In the genomic region with DNA sequence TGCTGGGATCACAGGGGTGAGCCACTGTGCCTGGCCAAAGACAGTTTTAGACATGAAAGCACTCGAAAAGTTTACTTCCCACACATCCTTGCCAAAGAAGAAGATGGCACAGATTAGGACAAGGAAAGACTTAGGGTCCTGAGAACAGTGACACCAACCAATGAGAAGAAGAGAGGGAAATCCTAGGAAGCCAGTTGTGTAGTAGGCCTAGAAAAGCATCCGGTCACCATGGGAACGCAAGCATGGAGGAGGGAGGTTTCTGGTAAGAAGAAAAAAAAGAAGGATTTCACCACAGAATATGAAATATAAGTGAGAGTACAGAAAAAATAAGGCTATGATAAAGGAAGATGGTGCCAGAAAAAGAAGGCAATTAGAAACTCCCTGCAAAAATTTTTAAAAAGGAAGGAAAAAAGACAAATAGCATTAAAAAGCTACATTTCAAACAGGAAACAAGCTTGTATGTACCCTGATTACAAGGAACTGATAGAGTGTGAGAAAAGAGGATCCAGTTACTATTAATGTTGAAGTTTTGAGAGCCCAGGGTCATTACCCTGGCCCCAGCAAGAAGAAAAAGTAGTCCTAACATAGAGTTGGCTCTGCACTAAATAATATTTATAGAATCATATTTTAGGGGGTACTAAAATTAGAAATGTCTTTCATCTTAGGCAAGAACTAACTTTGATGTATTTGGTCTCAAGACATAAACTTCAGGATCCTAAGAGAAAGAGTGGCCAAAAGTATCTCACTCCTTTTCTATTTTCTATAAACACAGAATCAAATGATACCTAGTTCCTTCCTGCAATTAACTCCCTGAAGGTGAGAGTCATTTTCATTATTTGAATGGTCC, we compare ENCODE assay signal across 12 cellular contexts. TPM values are rescaled to one million over a fixed set of nuclear protein-coding genes. Genes with fewer than 3 reads are reported as not detected.
DNase-seq lines count a peak whose midpoint lies in the region; ATAC-seq, FAIRE-seq and TF ChIP-seq lines count a peak whose summit lies in the region.
"Had no signal": no experiment of that assay in that cellular context is flagged by ENCODE, and none has a peak within 500 bp of the region (broad histone marks: within the 10 kb centered on the region; RNA-seq: fewer than 3 reads in every experiment).

No MANE protein-coding gene starts in this region.

- no peak overlapping the region for H3K18ac ChIP-seq in trophoblast cell (ENCODE audit: low read length)

- no peak overlapping the region for H2BK120ac ChIP-seq in trophoblast cell (ENCODE audit: insufficient read depth, low read length, poor library complexity)

- in situ Hi-C loops in G401 (cut with HindIII; ENCODE audit: low sequenced_read_pairs) (no loop called here), GM12878 (cut with MboI) (no loop called here)

- peak overlapping the region; percentile 19 for H3K4me2 ChIP-seq in GM12878 (ENCODE audit: control insufficient read depth, insufficient read depth)
- H3K4me2 ChIP-seq in trophoblast cell (ENCODE audit: low read length): no peak overlapping the region

- H4K20me1 ChIP-seq in GM12878 (ENCODE audit: control insufficient read depth, insufficient read depth): no peaks in the 10 kb centered on the region

- TF ChIP-seq CTCF in GM12878 (IDR thresholded peaks at IDR 0.05 in 2 of 3, conservative IDR thresholded peaks at IDR 0.05 in 1 of 3; ENCODE audit: control insufficient read depth in 2 of 3, extremely low read depth in 1 of 3, insufficient read depth in 1 of 3, low read depth in 3 of 3, low read length in 3 of 3) (no peak), suprapubic skin (IDR thresholded peaks at IDR 0.05) (no peak)

- H3K14ac ChIP-seq in trophoblast cell (ENCODE audit: low read length): no peak overlapping the region

- H3K9me3 ChIP-seq in GM12878 (replicated peaks; ENCODE audit: control insufficient read depth, insufficient read depth, low read length) (no peaks in the 10 kb centered on the region), trophoblast cell (ENCODE audit: insufficient read depth, low read depth, low read length) (no peaks in the 10 kb centered on the region), suprapubic skin (no peaks in the 10 kb centered on the region)
- H3K9me3 ChIP-seq: upper lobe of left lung had no signal

- DNase-seq in G401 (ENCODE audit: low spot score) (peak; percentile 21), GM12878 (ENCODE audit: low read depth, low spot score) (no peak), trophoblast cell (no peak), SHP77 treated with DMSO at 0.1 percent for 48 hours (lab: John Stamatoyannopoulos, UW) (no peak), GM19240 (ENCODE audit: insufficient read length, low spot score) (no peak), suprapubic skin (ENCODE audit: low spot score in 2 of 2) (no peak)
- DNase-seq: CD8-positive, alpha-beta memory T cell; RPMI8226; upper lobe of left lung had no signal

- SMC1A ChIA-PET in GM12878 (lab: Charles Lee; ENCODE audit: uncharacterized antibody, unreplicated experiment): interaction anchor here (0.6 to 10.2 kb wide), 12 partner anchors 10 to 555 kb away, joined by 3 to 154 read pairs (median 4); partner anchors contain the start of genes DIPK1A and MTF2

- POLR2A ChIA-PET in GM12878 (lab: Charles Lee): interaction anchor here (1.1 to 4.7 kb wide), 4 partner anchors 11 to 83 kb away, joined by 3 to 43 read pairs (median 4); no protein-coding TSS in a partner anchor

- H3K9ac ChIP-seq in GM12878 (ENCODE audit: control insufficient read depth, insufficient read depth, low read length) (peak overlapping the region; percentile 37; the same call in 1 of the 2 replicates), trophoblast cell (ENCODE audit: low read length) (no peak overlapping the region)

- TF ChIP-seq RAD21 in GM12878 (IDR thresholded peaks at IDR 0.05; ENCODE audit: insufficient read depth, low read depth, low read length): no peak

- H3K27ac ChIP-seq in GM12878 (ENCODE audit: control insufficient read depth, insufficient read depth) (peak overlapping the region; percentile 3), trophoblast cell (ENCODE audit: low read depth, low read length) (no peak overlapping the region), suprapubic skin (no peak overlapping the region)
- H3K27ac ChIP-seq: upper lobe of left lung, VCaP had no signal

- H3K27me3 ChIP-seq in GM12878 (replicated peaks in 1 of 2; ENCODE audit: control insufficient read depth in 2 of 2, insufficient read depth in 2 of 2, low read length in 1 of 2) (no peaks in the 10 kb centered on the region), trophoblast cell (ENCODE audit: insufficient read depth, low read length) (no peaks in the 10 kb centered on the region), suprapubic skin (no peaks in the 10 kb centered on the region)
- H3K27me3 ChIP-seq: upper lobe of left lung had no signal

- intact Hi-C loops in GM12878 (cut with micrococcal nuclease; ENCODE audit: unreplicated experiment): no loop called here

- TF ChIP-seq EP300 in GM12878 (IDR thresholded peaks at IDR 0.05; ENCODE audit: borderline replicate concordance in 1 of 2, control insufficient read depth in 1 of 2, low read depth in 2 of 2, low read length in 2 of 2): no peak
- TF ChIP-seq EP300 in suprapubic skin (IDR thresholded peaks at IDR 0.05): no peak

- peaks cover 29% of the 10 kb centered on the region for H3K4me1 ChIP-seq in GM12878 (ENCODE audit: control insufficient read depth, insufficient read depth, low read length)
- H3K4me1 ChIP-seq in trophoblast cell (ENCODE audit: control insufficient read depth in 1 of 2, insufficient read depth in 2 of 2, low read length in 2 of 2): peaks cover 2 to 6% of the 10 kb centered on the region in 2 experiments
- peaks cover 14% of the 10 kb centered on the region for H3K4me1 ChIP-seq in suprapubic skin

- 83% methylated on average over 3 of the region's 3 CpGs for WGBS in GM12878 (ENCODE audit: insufficient coverage, insufficient replicate concordance, low lambda C conversion rate, missing lambda C conversion rate)
- no CpG with 5 or more reads among the region's 3 CpGs for WGBS in trophoblast cell (ENCODE audit: extremely low coverage, insufficient coverage, insufficient read length)
- WGBS in suprapubic skin: 71% methylated on average over 3 of the region's 3 CpGs

- H2AFZ ChIP-seq in GM12878 (ENCODE audit: control insufficient read depth, low read depth, low read length) (no peak overlapping the region), trophoblast cell (ENCODE audit: insufficient read depth, low read length, poor library complexity) (no peak overlapping the region)

- no peak overlapping the region for H2BK5ac ChIP-seq in trophoblast cell (ENCODE audit: low read depth, low read length, poor library complexity)

- H3K79me1 ChIP-seq in trophoblast cell (ENCODE audit: low read length): peaks cover 1% of the 10 kb centered on the region

- peaks cover 58% of the 10 kb centered on the region for H3K79me2 ChIP-seq in GM12878 (ENCODE audit: control insufficient read depth, insufficient read depth, low read length)
- H3K79me2 ChIP-seq in trophoblast cell (ENCODE audit: control insufficient read depth, insufficient read depth, low read length, poor library complexity): no peaks in the 10 kb centered on the region

- no peak for FAIRE-seq in GM12878 (lab: Jason Lieb, UNC)

- BruUV-seq in GM12878 (replicated peaks; lab: Mats Ljungman, UMichigan): no TSS peak

- no peak for TF ChIP-seq POLR2A in GM12878 (IDR thresholded peaks at IDR 0.05; ENCODE audit: low read depth, low read length)
- no peak for TF ChIP-seq POLR2A in suprapubic skin (IDR thresholded peaks at IDR 0.05)

- CTCF ChIA-PET in GM12878 (lab: Yijun Ruan, JAX): interaction anchor here (0.7 to 4.0 kb wide), 12 partner anchors 9 to 87 kb away, joined by 3 to 17 read pairs (median 4); partner anchors contain the start of gene DIPK1A

- no peak overlapping the region for H4K91ac ChIP-seq in trophoblast cell (ENCODE audit: low read depth, low read length)

- H3K4me3 ChIP-seq in GM12878 (peak overlapping the region; percentile 22; the same call in 1 of the 2 replicates), trophoblast cell (ENCODE audit: low read depth, low read length) (no peak overlapping the region), suprapubic skin (no peak overlapping the region)
- H3K4me3 ChIP-seq: upper lobe of left lung had no signal

- H3K4ac ChIP-seq in trophoblast cell (ENCODE audit: low read depth, low read length): no peak overlapping the region

- H3K36me3 ChIP-seq in GM12878 (ENCODE audit: control insufficient read depth in 2 of 2, insufficient read depth in 2 of 2, low read length in 1 of 2): no peaks in the 10 kb centered on the region
- no peaks in the 10 kb centered on the region for H3K36me3 ChIP-seq in trophoblast cell (ENCODE audit: control insufficient read depth in 1 of 2, insufficient read depth in 2 of 2, low read length in 2 of 2)
- no peaks in the 10 kb centered on the region for H3K36me3 ChIP-seq in suprapubic skin
- H3K36me3 ChIP-seq: upper lobe of left lung had no signal

- H2AK5ac ChIP-seq in trophoblast cell (ENCODE audit: low read length): no peak overlapping the region

- H3K23ac ChIP-seq in trophoblast cell (ENCODE audit: low read length): peak overlapping the region; percentile 89

- H2BK12ac ChIP-seq in trophoblast cell (ENCODE audit: low read length): no peak overlapping the region

- ATAC-seq in HG02642 (IDR thresholded peaks at IDR 0.05; ENCODE audit: poor library complexity, unreplicated experiment): peak; percentile 14
- ATAC-seq in GM12878: peak; percentile 73
- no peak for ATAC-seq in GM21515 (IDR thresholded peaks at IDR 0.05; ENCODE audit: unreplicated experiment)

- H4K8ac ChIP-seq in trophoblast cell (ENCODE audit: low read depth, low read length): no peak overlapping the region

- no peak overlapping the region for H4K12ac ChIP-seq in trophoblast cell (ENCODE audit: low read depth, low read length)

- RAD21 ChIA-PET in GM12878 (lab: Charles Lee; ENCODE audit: unreplicated experiment): interaction anchor here (0.9 to 8.6 kb wide), 6 partner anchors 11 to 86 kb away, joined by 3 to 107 read pairs (median 4); partner anchors contain the start of gene DIPK1A

RNA-seq across cellular contexts. Expression of gene DIPK1A, which starts 16.1 kb away (rescaled TPM):
- total RNA-seq in G401 (2014; rRNA removed; shearing (Covaris generic)): 3.2 and 4.2 TPM in 2 replicates
- total RNA-seq in GM12878 (2013; cell fraction: nucleolus; rRNA removed): 12.9 and 13.3 TPM in 2 replicates
- total RNA-seq in GM12878 (2014; rRNA removed): 6.6 and 7.0 TPM in 2 replicates
- total RNA-seq in GM12878 (2014; rRNA removed; fragmentation: Illumina TruSeq; extraction: Trizol): 8.4 and 9.4 TPM in 2 replicates
- 8.1 and 9.3 TPM in 2 replicates for total RNA-seq in GM12878 (2021)
- 2.7 TPM for polyA plus RNA-seq in GM12878 (2011; ENCODE audit: low read depth)
- 12.0 and 19.7 TPM in 2 replicates for polyA plus RNA-seq in GM12878 (2011; rRNA removed)
- polyA plus RNA-seq in GM12878 (2011; cell fraction: cytosol; rRNA removed): 3.9 and 5.0 TPM in 2 replicates
- 4.3 and 4.5 TPM in 2 replicates for polyA plus RNA-seq in GM12878 (2011; cell fraction: nucleus; rRNA removed)
- polyA plus RNA-seq in GM12878 (2012): 6.6 and 8.6 TPM in 2 replicates
- 12.5 and 16.9 TPM in 2 replicates for polyA plus RNA-seq in GM12878 (2014; fragmentation: Illumina TruSeq; extraction: Trizol)
- 1 to 10 TPM; 9.5 to 9.9 TPM for polyA plus RNA-seq in GM12878 (2014; fragmentation: Nextera tagmentation; extraction: Ambion mirVana)
- 4.9 and 5.1 TPM in 2 replicates for polyA plus RNA-seq in GM12878 (2014; rRNA removed)
- polyA plus RNA-seq in GM12878 (2016; fragmentation: Nextera tagmentation; extraction: Ambion mirVana): 10 to 100 TPM; 14.6 to 15.0 TPM
- polyA minus RNA-seq in GM12878 (2011; rRNA and poly(A)+ RNA removed): 8.9 and 12.4 TPM in 2 replicates
- polyA minus RNA-seq in GM12878 (2011; cell fraction: cytosol; rRNA and poly(A)+ RNA removed): 2.9 and 3.7 TPM in 2 replicates
- polyA minus RNA-seq in GM12878 (2011; cell fraction: nucleus; rRNA and poly(A)+ RNA removed): 3.4 and 3.7 TPM in 2 replicates
- 11.7 and 11.8 TPM in 2 replicates for polyA plus RNA-seq in trophoblast cell (2013)
- total RNA-seq in suprapubic skin: 1 to 10 TPM; 3.3 to 7.8 (median 5.3) TPM
